Comparison of ENCODE assay signal across 13 cellular contexts in the genomic region with DNA sequence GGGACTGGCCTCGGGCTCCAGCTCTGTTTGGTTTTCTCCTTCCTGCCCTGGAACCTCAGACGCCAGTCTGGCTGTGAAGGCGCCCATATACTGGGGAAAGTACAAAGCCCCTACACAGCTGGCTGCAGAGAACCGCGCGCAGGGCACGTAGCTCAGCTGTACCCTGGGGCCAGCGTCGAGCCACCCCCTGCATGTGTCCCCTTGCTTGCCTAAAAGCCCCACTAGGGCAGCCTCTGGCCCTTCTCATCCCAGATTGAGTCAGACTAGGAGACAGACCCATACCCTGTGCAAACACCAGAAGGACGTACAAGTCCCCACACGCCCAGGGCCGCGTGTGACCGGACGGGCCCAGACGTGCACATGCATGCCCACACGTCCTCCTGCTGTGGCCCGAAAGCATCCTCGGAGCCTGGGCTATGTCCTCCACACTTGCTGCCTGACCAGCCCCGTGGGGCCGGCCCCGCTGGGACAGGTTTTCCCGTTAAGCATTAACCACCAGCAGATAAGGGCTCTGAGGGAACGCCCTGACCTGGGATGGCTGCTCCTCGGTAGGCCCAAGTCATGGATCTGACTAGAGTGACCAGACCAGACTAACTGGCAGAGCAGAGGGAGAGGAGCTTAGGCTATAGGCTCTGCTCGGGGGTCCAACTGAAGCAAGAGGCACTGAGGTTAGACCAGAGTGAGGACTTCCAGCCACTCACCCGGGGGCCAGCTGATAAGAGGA. TPM values are rescaled to one million over a fixed set of nuclear protein-coding genes. Genes with fewer than 3 reads are reported as not detected.
DNase-seq lines count a peak whose midpoint lies in the region; ATAC-seq, FAIRE-seq and TF ChIP-seq lines count a peak whose summit lies in the region.
"Had no signal": no experiment of that assay in that cellular context is flagged by ENCODE, and none has a peak within 500 bp of the region (broad histone marks: within the 10 kb centered on the region; RNA-seq: fewer than 3 reads in every experiment).

No MANE protein-coding gene starts in this region.

- TF ChIP-seq EP300 in SK-N-SH (IDR thresholded peaks at IDR 0.05; ENCODE audit: borderline replicate concordance in 1 of 2, low read depth in 1 of 2, low read length in 1 of 2) (no peak), tibial nerve (IDR thresholded peaks at IDR 0.05) (no peak)

- no peaks in the 10 kb centered on the region for H4K20me1 ChIP-seq in SK-N-SH (ENCODE audit: insufficient read depth)

- no peak overlapping the region for H3K27ac Mint-ChIP-seq in activated T-cell treated with anti-CD3 and anti-CD28 coated beads, Interleukin-2, amount 50 U/mL, for 72 hours
- H3K27ac Mint-ChIP-seq: T-helper 1 cell treated with Interleukin-12 subunit alpha and Interleukin-12 subunit beta and Interleukin-4 antibody, amounts not matched to agents 30 μg/mL and 1 μg/mL, for 36 hours had no signal

- no peaks in the 10 kb centered on the region for H3K36me3 ChIP-seq in SK-N-SH (replicated peaks in 1 of 2; ENCODE audit: control insufficient read depth in 1 of 2, insufficient read depth in 2 of 2, low read length in 1 of 2)
- no peaks in the 10 kb centered on the region for H3K36me3 ChIP-seq in tibial nerve

- H3K9me2 ChIP-seq in SK-N-SH = no peaks in the 10 kb centered on the region

- no peaks in the 10 kb centered on the region for H3K27me3 Mint-ChIP-seq in activated T-cell treated with anti-CD3 and anti-CD28 coated beads, Interleukin-2, amount 50 U/mL, for 72 hours (ENCODE audit: low read depth)

- no peaks in the 10 kb centered on the region for H3K27me3 ChIP-seq in SK-N-SH (ENCODE audit: insufficient read depth)
- no peaks in the 10 kb centered on the region for H3K27me3 ChIP-seq in tibial nerve

- TF ChIP-seq POLR2A in tibial nerve (IDR thresholded peaks at IDR 0.05) = no peak

- DNase-seq in SK-N-SH (peak; percentile 40), RCC 7860 (ENCODE audit: low spot score) (peak; percentile 69), kidney tubule cell (ENCODE audit: low spot score) (peak; percentile 49), tibial nerve (ENCODE audit: low spot score in 2 of 2) (no peak), NCI-H2107 (lab: John Stamatoyannopoulos, UW) (no peak)
- DNase-seq in stimulated activated CD4-positive, alpha-beta T cell treated with anti-CD3 and anti-CD28 coated beads, Interleukin-12 subunit alpha, Interleukin-12 subunit beta, amount 100 ng/mL, for 4 hours = no peak
- DNase-seq in activated T-cell treated with anti-CD3 and anti-CD28 coated beads, Interleukin-2, amount 50 U/mL, for 72 hours = no peak
- DNase-seq: NCI-H1092, psoas muscle had no signal

- H3K4me3 ChIP-seq in SK-N-SH (ENCODE audit: low read depth in 2 of 2, low read length in 1 of 2) = no peak overlapping the region
- H3K4me3 ChIP-seq in tibial nerve = no peak overlapping the region
- H3K4me3 ChIP-seq: dorsolateral prefrontal cortex, psoas muscle had no signal

- no peak for TF ChIP-seq CTCF in SK-N-SH (IDR thresholded peaks at IDR 0.05)
- TF ChIP-seq CTCF in tibial nerve (IDR thresholded peaks at IDR 0.05) = no peak

- H3K9ac ChIP-seq in SK-N-SH = no peak overlapping the region

- TF ChIP-seq RAD21 in SK-N-SH (IDR thresholded peaks at IDR 0.05; ENCODE audit: low read length) = no peak

- ATAC-seq in SK-N-SH treated with all-trans-retinoic acid at 6 μM for 48 hours = no peak
- no peak for ATAC-seq in activated T-cell treated with anti-CD3 and anti-CD28 coated beads, Interleukin-2, amount 50 U/mL, for 72 hours (replicated peaks in 1 of 2)
- ATAC-seq: psoas muscle had no signal

- H3K9me3 Mint-ChIP-seq in activated T-cell treated with anti-CD3 and anti-CD28 coated beads, Interleukin-2, amount 50 U/mL, for 72 hours = no peaks in the 10 kb centered on the region
- H3K9me3 Mint-ChIP-seq: T-helper 1 cell treated with Interleukin-12 subunit alpha and Interleukin-12 subunit beta and Interleukin-4 antibody, amounts not matched to agents 30 μg/mL and 1 μg/mL, for 36 hours had no signal

- H3K9me3 ChIP-seq in SK-N-SH = no peaks in the 10 kb centered on the region
- H3K9me3 ChIP-seq in tibial nerve = no peaks in the 10 kb centered on the region
- H3K9me3 ChIP-seq: psoas muscle had no signal

- no peak overlapping the region; the same call in 1 of the 2 replicates for H3K4me2 ChIP-seq in SK-N-SH

- no peak overlapping the region for H2AFZ ChIP-seq in SK-N-SH (ENCODE audit: low read depth)

- no peaks in the 10 kb centered on the region for H3K36me3 Mint-ChIP-seq in activated T-cell treated with anti-CD3 and anti-CD28 coated beads, Interleukin-2, amount 50 U/mL, for 72 hours (ENCODE audit: insufficient read depth in 2 of 2)

- peaks cover 13 to 82% of the 10 kb centered on the region in 2 experiments; a peak in 3 of 4 replicates for H3K4me1 ChIP-seq in SK-N-SH (ENCODE audit: control insufficient read depth in 1 of 2, insufficient read depth in 2 of 2, low read depth in 1 of 2, low read length in 1 of 2)
- H3K4me1 ChIP-seq in tibial nerve = peaks cover 0 to 74% (median 36%) of the 10 kb centered on the region in 4 donors
- H3K4me1 ChIP-seq: psoas muscle had no signal

- POLR2A ChIA-PET in SK-N-SH (lab: Yijun Ruan, JAX) = interaction anchor here (0.6 kb wide), 1 partner anchor 338 kb away, joined by 4 read pairs; no protein-coding TSS in a partner anchor

- CTCF ChIA-PET in SK-N-SH (lab: Yijun Ruan, JAX) = interaction anchor here (1.2 to 20.8 kb wide), 14 partner anchors 16 to 319 kb away, joined by 3 to 585 read pairs (median 28); a partner anchor contains a TSS

- H3K79me2 ChIP-seq in SK-N-SH (ENCODE audit: insufficient read depth) = no peaks in the 10 kb centered on the region

- no peak overlapping the region for H3K4me3 Mint-ChIP-seq in activated T-cell treated with anti-CD3 and anti-CD28 coated beads, Interleukin-2, amount 50 U/mL, for 72 hours
- H3K4me3 Mint-ChIP-seq: T-helper 1 cell treated with Interleukin-12 subunit alpha and Interleukin-12 subunit beta and Interleukin-4 antibody, amounts not matched to agents 30 μg/mL and 1 μg/mL, for 36 hours had no signal

- peaks cover 3% of the 10 kb centered on the region for H3F3A ChIP-seq in SK-N-SH (replicated peaks; ENCODE audit: insufficient read depth)

- H3K4me1 Mint-ChIP-seq in activated T-cell treated with anti-CD3 and anti-CD28 coated beads, Interleukin-2, amount 50 U/mL, for 72 hours (ENCODE audit: low read depth) = no peaks in the 10 kb centered on the region

- 80% methylated on average over 5 of the region's 27 CpGs for WGBS in SK-N-SH (ENCODE audit: low lambda C conversion rate)
- WGBS in tibial nerve, 2 donors = 65 to 71% methylated on average over 15 to 27 of the region's 27 CpGs

- peak; percentile 80 for FAIRE-seq in RCC 7860 (lab: Jason Lieb, UNC)

- H3K27ac ChIP-seq in SK-N-SH (ENCODE audit: low read depth in 2 of 2, low read length in 1 of 2) (peak overlapping the region in 1 of 2 experiments; percentile 28; a peak in 1 of 4 replicates), tibial nerve (peak overlapping the region in 3 of 4 donors; percentile 58 to 91 (median 78))
- H3K27ac ChIP-seq: dorsolateral prefrontal cortex, psoas muscle had no signal

TF ChIP-seq in SK-N-SH, 30 proteins besides CTCF, POLR2A, EP300 and RAD21 (continues in another document):
- TF ChIP-seq, protein P1, sequence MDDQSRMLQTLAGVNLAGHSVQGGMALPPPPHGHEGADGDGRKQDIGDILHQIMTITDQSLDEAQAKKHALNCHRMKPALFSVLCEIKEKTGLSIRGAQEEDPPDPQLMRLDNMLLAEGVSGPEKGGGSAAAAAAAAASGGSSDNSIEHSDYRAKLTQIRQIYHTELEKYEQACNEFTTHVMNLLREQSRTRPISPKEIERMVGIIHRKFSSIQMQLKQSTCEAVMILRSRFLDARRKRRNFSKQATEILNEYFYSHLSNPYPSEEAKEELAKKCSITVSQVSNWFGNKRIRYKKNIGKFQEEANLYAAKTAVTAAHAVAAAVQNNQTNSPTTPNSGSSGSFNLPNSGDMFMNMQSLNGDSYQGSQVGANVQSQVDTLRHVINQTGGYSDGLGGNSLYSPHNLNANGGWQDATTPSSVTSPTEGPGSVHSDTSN (IDR thresholded peaks at IDR 0.05) = no peak
- TF ChIP-seq CHD2 (IDR thresholded peaks at IDR 0.05; ENCODE audit: low read length, partially characterized antibody) (no peak), YY1 (IDR thresholded peaks at IDR 0.05; ENCODE audit: low read depth) (no peak), MEF2A (IDR thresholded peaks at IDR 0.05; ENCODE audit: borderline replicate concordance, low read depth) (no peak)

TF ChIP-seq in SK-N-SH treated with all-trans-retinoic acid at 6 μM for 48 hours, 23 proteins besides CTCF, POLR2A, EP300 and RAD21 (continues in another document):
- TF ChIP-seq ZFP3 (CRISPR knock-in tag; IDR thresholded peaks at IDR 0.05) (no peak), ARNTL (CRISPR knock-in tag; IDR thresholded peaks at IDR 0.05; ENCODE audit: borderline replicate concordance, low read depth) (no peak), TOX (CRISPR knock-in tag; IDR thresholded peaks at IDR 0.05; ENCODE audit: borderline replicate concordance) (no peak)
- TF ChIP-seq, protein P2, sequence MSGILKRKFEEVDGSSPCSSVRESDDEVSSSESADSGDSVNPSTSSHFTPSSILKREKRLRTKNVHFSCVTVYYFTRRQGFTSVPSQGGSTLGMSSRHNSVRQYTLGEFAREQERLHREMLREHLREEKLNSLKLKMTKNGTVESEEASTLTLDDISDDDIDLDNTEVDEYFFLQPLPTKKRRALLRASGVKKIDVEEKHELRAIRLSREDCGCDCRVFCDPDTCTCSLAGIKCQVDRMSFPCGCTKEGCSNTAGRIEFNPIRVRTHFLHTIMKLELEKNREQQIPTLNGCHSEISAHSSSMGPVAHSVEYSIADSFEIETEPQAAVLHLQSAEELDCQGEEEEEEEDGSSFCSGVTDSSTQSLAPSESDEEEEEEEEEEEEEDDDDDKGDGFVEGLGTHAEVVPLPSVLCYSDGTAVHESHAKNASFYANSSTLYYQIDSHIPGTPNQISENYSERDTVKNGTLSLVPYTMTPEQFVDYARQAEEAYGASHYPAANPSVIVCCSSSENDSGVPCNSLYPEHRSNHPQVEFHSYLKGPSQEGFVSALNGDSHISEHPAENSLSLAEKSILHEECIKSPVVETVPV (CRISPR knock-in tag; IDR thresholded peaks at IDR 0.05) = no peak

RNA-seq across cellular contexts. Expression of a gene that starts 4.1 kb away (rescaled TPM):
- not detected in 2 replicates for polyA plus RNA-seq in SK-N-SH (2012; rRNA removed)
- polyA plus RNA-seq in SK-N-SH (2012; cell fraction: cytosol; rRNA removed) = not detected in 2 replicates
- 0.13 and 0.15 TPM in 2 replicates for polyA plus RNA-seq in SK-N-SH (2012; cell fraction: nucleus; rRNA removed)
- total RNA-seq in tibial nerve = 1 to 10 TPM in 2 of 4 donors, under 1 TPM in 1, not detected in 1; 0.39 to 4.2 (median 1.0) TPM
- not detected for total RNA-seq in activated T-cell treated with anti-CD3 and anti-CD28 coated beads, Interleukin-2, amount 50 U/mL, for 72 hours
- polyA plus RNA-seq: AG04450 had no signal

RNA-seq across cellular contexts. Expression of a gene that starts 8.1 kb away (rescaled TPM):
- polyA plus RNA-seq in SK-N-SH (2012; rRNA removed) = not detected in 2 replicates
- polyA plus RNA-seq in SK-N-SH (2012; cell fraction: cytosol; rRNA removed) = 0.04 and 0.06 TPM in 2 replicates
- 0.14 and 0.26 TPM in 2 replicates for polyA plus RNA-seq in SK-N-SH (2012; cell fraction: nucleus; rRNA removed)
- total RNA-seq in tibial nerve = not detected
- total RNA-seq in activated T-cell treated with anti-CD3 and anti-CD28 coated beads, Interleukin-2, amount 50 U/mL, for 72 hours = 1 to 10 TPM; 1.2 TPM
- polyA plus RNA-seq: AG04450 had no signal

RNA-seq across cellular contexts. Expression of a gene that starts 22.2 kb away (rescaled TPM):
- polyA plus RNA-seq in SK-N-SH (2012; rRNA removed) = 0.34 and 0.38 TPM in 2 replicates
- 0.22 and 0.46 TPM in 2 replicates for polyA plus RNA-seq in SK-N-SH (2012; cell fraction: cytosol; rRNA removed)
- 0.19 and 0.54 TPM in 2 replicates for polyA plus RNA-seq in SK-N-SH (2012; cell fraction: nucleus; rRNA removed)
- 10 to 100 TPM; 36.9 to 69.0 (median 50.2) TPM for total RNA-seq in tibial nerve
- total RNA-seq in activated T-cell treated with anti-CD3 and anti-CD28 coated beads, Interleukin-2, amount 50 U/mL, for 72 hours = 100 to 1,000 TPM; 301 to 312 TPM
- polyA plus RNA-seq: AG04450 had no signal

Comparison
In these comparisons a context has a peak if more than half of its experiments do, and no peak if none do; other contexts are left out.
1. DNase-seq: peak in SK-N-SH (single experiment), RCC 7860 (single experiment) and kidney tubule cell (single experiment); none in tibial nerve (0 of 2), NCI-H2107 (single experiment), stimulated activated CD4-positive, alpha-beta T cell treated with anti-CD3 and anti-CD28 coated beads, Interleukin-12 subunit alpha, Interleukin-12 subunit beta, amount 100 ng/mL, for 4 hours (single experiment) and activated T-cell treated with anti-CD3 and anti-CD28 coated beads, Interleukin-2, amount 50 U/mL, for 72 hours (0 of 2).
2. RNA of a gene that starts 22.2 kb away (total RNA-seq): 301 to 312 TPM in activated T-cell treated with anti-CD3 and anti-CD28 coated beads, Interleukin-2, amount 50 U/mL, for 72 hours; 36.9 to 69.0 TPM in tibial nerve; every median in the first group is over 4 times any median in the second.